In genomic region chr10:33098966-33099663, GRCh38 we compare ENCODE assay signal across 1 cellular context.
TF ChIP-seq lines count a peak whose summit lies in the region.

No MANE protein-coding gene starts in this region.

TF ChIP-seq in IMR-90, 13 proteins besides CTCF, POLR2A, EP300 and RAD21:
- TF ChIP-seq ELK1 (IDR thresholded peaks at IDR 0.05; ENCODE audit: borderline replicate concordance, low read depth, low read length) (no peak), CEBPB (IDR thresholded peaks at IDR 0.05; ENCODE audit: low read depth, low read length) (no peak), BHLHE40 (IDR thresholded peaks at IDR 0.05; ENCODE audit: low read depth, low read length) (no peak), NFE2L2 (IDR thresholded peaks at IDR 0.05; ENCODE audit: low read depth, low read length) (no peak), MAFK (IDR thresholded peaks at IDR 0.05; ENCODE audit: low read depth, low read length) (no peak), RCOR1 (IDR thresholded peaks at IDR 0.05; ENCODE audit: insufficient replicate concordance, low read length) (no peak), MXI1 (IDR thresholded peaks at IDR 0.05; ENCODE audit: borderline replicate concordance, low read depth, low read length) (no peak), FOS (IDR thresholded peaks at IDR 0.05; ENCODE audit: low read depth, low read length) (no peak), RFX5 (IDR thresholded peaks at IDR 0.05; ENCODE audit: low read depth, low read length) (no peak), SMC3 (IDR thresholded peaks at IDR 0.05; ENCODE audit: low read depth, low read length) (no peak), CHD1 (IDR thresholded peaks at IDR 0.05; ENCODE audit: low read depth, low read length) (no peak), MAZ (IDR thresholded peaks at IDR 0.05; ENCODE audit: borderline replicate concordance, low read depth, low read length) (no peak)
- TF ChIP-seq, protein P1, sequence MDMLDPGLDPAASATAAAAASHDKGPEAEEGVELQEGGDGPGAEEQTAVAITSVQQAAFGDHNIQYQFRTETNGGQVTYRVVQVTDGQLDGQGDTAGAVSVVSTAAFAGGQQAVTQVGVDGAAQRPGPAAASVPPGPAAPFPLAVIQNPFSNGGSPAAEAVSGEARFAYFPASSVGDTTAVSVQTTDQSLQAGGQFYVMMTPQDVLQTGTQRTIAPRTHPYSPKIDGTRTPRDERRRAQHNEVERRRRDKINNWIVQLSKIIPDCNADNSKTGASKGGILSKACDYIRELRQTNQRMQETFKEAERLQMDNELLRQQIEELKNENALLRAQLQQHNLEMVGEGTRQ (IDR thresholded peaks at IDR 0.05; ENCODE audit: low read depth, low read length), result no peak
